In genomic region chrX:40931921-40932320, GRCh38 we compare ENCODE assay signal across 12 cellular contexts.
A peak's percentile ranks its signal among the peaks of the same experiment; 100 is the strongest.
DNase-seq lines count a peak whose midpoint lies in the region; ATAC-seq and TF ChIP-seq lines count a peak whose summit lies in the region.
"Had no signal": no experiment of that assay in that cellular context is flagged by ENCODE, and none has a peak within 500 bp of the region (broad histone marks: within the 10 kb centered on the region; RNA-seq: fewer than 3 reads in every experiment).

No MANE protein-coding gene starts in this region.

- intact Hi-C loops in naive thymus-derived CD4-positive, alpha-beta T cell (cut with micrococcal nuclease) = loop anchor here in 1 of 2 donors (5.0 kb wide), 1 partner anchor 185 kb away; no protein-coding TSS in a partner anchor

- CTCF ChIA-PET in naive thymus-derived CD4-positive, alpha-beta T cell (lab: Charles Lee) = no interaction called here

- no peaks in the 10 kb centered on the region for H3K9me2 ChIP-seq in Karpas-422 (replicated peaks; ENCODE audit: insufficient read depth, low read length)

- H3K27ac Mint-ChIP-seq in T-helper 1 cell treated with Interleukin-12 subunit alpha and Interleukin-12 subunit beta and Interleukin-4 antibody, amounts not matched to agents 30 μg/mL and 1 μg/mL, for 36 hours = peak overlapping the region; percentile 18
- peak overlapping the region in 7 of 9 donors; percentile 29 to 95 (median 67) for H3K27ac Mint-ChIP-seq in naive thymus-derived CD4-positive, alpha-beta T cell
- H3K27ac Mint-ChIP-seq: IgD-negative memory B cell had no signal

- no peaks in the 10 kb centered on the region for H4K20me1 ChIP-seq in Karpas-422 (ENCODE audit: insufficient read depth, low read depth, low read length)

- no peak for TF ChIP-seq CTCF in choroid plexus epithelial cell (conservative IDR thresholded peaks at IDR 0.05; ENCODE audit: low read depth, low read length)

- no peaks in the 10 kb centered on the region for H3K36me3 Mint-ChIP-seq in T-helper 1 cell treated with Interleukin-12 subunit alpha and Interleukin-12 subunit beta and Interleukin-4 antibody, amounts not matched to agents 30 μg/mL and 1 μg/mL, for 36 hours (ENCODE audit: low read depth)
- peaks cover 0 to 9% (median 5%) of the 10 kb centered on the region in 5 donors for H3K36me3 Mint-ChIP-seq in naive thymus-derived CD4-positive, alpha-beta T cell

- no peaks in the 10 kb centered on the region for H3K27me3 ChIP-seq in naive thymus-derived CD4-positive, alpha-beta T cell (ENCODE audit: control insufficient read depth in 2 of 2, insufficient read depth in 2 of 2, low read length in 2 of 2)
- H3K27me3 ChIP-seq in Karpas-422 (ENCODE audit: low read length) = no peaks in the 10 kb centered on the region
- H3K27me3 ChIP-seq: SJCRH30 had no signal

- no peak overlapping the region for H3K4me3 ChIP-seq in Jurkat, Clone E6-1 (ENCODE audit: low read length)
- H3K4me3 ChIP-seq in choroid plexus epithelial cell (ENCODE audit: low read depth, low read length) (no peak overlapping the region), Karpas-422 (ENCODE audit: low read length) (no peak overlapping the region)
- H3K4me3 ChIP-seq in naive thymus-derived CD4-positive, alpha-beta T cell (ENCODE audit: low read length) = no peak overlapping the region
- H3K4me3 ChIP-seq: lung, SJCRH30 had no signal

- POLR2A ChIA-PET in naive thymus-derived CD4-positive, alpha-beta T cell (lab: Charles Lee) = interaction anchor here (1.1 kb wide), 1 partner anchor 154 kb away, joined by 4 read pairs; the partner anchor contains the start of gene USP9X

- H3K36me3 ChIP-seq in naive thymus-derived CD4-positive, alpha-beta T cell (ENCODE audit: control insufficient read depth in 2 of 3, insufficient read depth in 3 of 3, low read length in 3 of 3) = no peaks in the 10 kb centered on the region
- H3K36me3 ChIP-seq in Karpas-422 (ENCODE audit: insufficient read depth, low read length) = no peaks in the 10 kb centered on the region
- H3K36me3 ChIP-seq: SJCRH30 had no signal

- no peak overlapping the region for H3K9ac ChIP-seq in Karpas-422 (ENCODE audit: low read length)

- no peak for DNase-seq in T-helper 1 cell
- DNase-seq in Jurkat, Clone E6-1 (ENCODE audit: low read depth, low spot score) = peak; percentile 22
- DNase-seq in choroid plexus epithelial cell (ENCODE audit: low read depth) = peak; percentile 17
- no peak for DNase-seq in naive thymus-derived CD4-positive, alpha-beta T cell
- no peak for DNase-seq in activated CD8-positive, alpha-beta memory T cell treated with anti-CD3 and anti-CD28 coated beads, Interleukin-2, amount 50 U/mL, for 48 hours
- DNase-seq in Karpas-422 = no peak
- DNase-seq: ACHN had no signal

- no peak overlapping the region for H3K4me3 Mint-ChIP-seq in T-helper 1 cell treated with Interleukin-12 subunit alpha and Interleukin-12 subunit beta and Interleukin-4 antibody, amounts not matched to agents 30 μg/mL and 1 μg/mL, for 36 hours
- peak overlapping the region in 6 of 10 donors; percentile 11 to 51 (median 29) for H3K4me3 Mint-ChIP-seq in naive thymus-derived CD4-positive, alpha-beta T cell
- H3K4me3 Mint-ChIP-seq: IgD-negative memory B cell had no signal

- no peak for ATAC-seq in naive thymus-derived CD4-positive, alpha-beta T cell
- ATAC-seq in GM18907 (IDR thresholded peaks at IDR 0.05; ENCODE audit: unreplicated experiment) = no peak

- peaks cover 15% of the 10 kb centered on the region for H3K4me1 Mint-ChIP-seq in T-helper 1 cell treated with Interleukin-12 subunit alpha and Interleukin-12 subunit beta and Interleukin-4 antibody, amounts not matched to agents 30 μg/mL and 1 μg/mL, for 36 hours (ENCODE audit: low read depth)
- peaks cover 9 to 34% (median 22%) of the 10 kb centered on the region in 7 donors for H3K4me1 Mint-ChIP-seq in naive thymus-derived CD4-positive, alpha-beta T cell

- H3K27me3 Mint-ChIP-seq in T-helper 1 cell treated with Interleukin-12 subunit alpha and Interleukin-12 subunit beta and Interleukin-4 antibody, amounts not matched to agents 30 μg/mL and 1 μg/mL, for 36 hours (ENCODE audit: low read depth) = no peaks in the 10 kb centered on the region
- H3K27me3 Mint-ChIP-seq in naive thymus-derived CD4-positive, alpha-beta T cell = no peaks in the 10 kb centered on the region

- no peak overlapping the region for H3K4me2 ChIP-seq in Karpas-422 (ENCODE audit: low read depth, low read length, poor library complexity, severe bottlenecking)

- H2AFZ ChIP-seq in Karpas-422 (ENCODE audit: low read length) = no peak overlapping the region

- H3K9me3 Mint-ChIP-seq in T-helper 1 cell treated with Interleukin-12 subunit alpha and Interleukin-12 subunit beta and Interleukin-4 antibody, amounts not matched to agents 30 μg/mL and 1 μg/mL, for 36 hours = peaks cover 14% of the 10 kb centered on the region
- H3K9me3 Mint-ChIP-seq in naive thymus-derived CD4-positive, alpha-beta T cell = peaks cover 0 to 19% (median 15%) of the 10 kb centered on the region in 11 donors

- H3K79me2 ChIP-seq in Karpas-422 (ENCODE audit: low read length) = no peaks in the 10 kb centered on the region

- H3K27ac ChIP-seq in naive thymus-derived CD4-positive, alpha-beta T cell (ENCODE audit: low read depth, low read length) = no peak overlapping the region
- H3K27ac ChIP-seq in Karpas-422 (ENCODE audit: low read length) = no peak overlapping the region
- H3K27ac ChIP-seq: SJCRH30 had no signal

- no peaks in the 10 kb centered on the region for H3K9me3 ChIP-seq in naive thymus-derived CD4-positive, alpha-beta T cell (ENCODE audit: control insufficient read depth in 2 of 3, low read length in 3 of 3)
- no peaks in the 10 kb centered on the region for H3K9me3 ChIP-seq in Karpas-422 (ENCODE audit: low read length)
- H3K9me3 ChIP-seq: SJCRH30 had no signal

- H3K4me1 ChIP-seq in naive thymus-derived CD4-positive, alpha-beta T cell (ENCODE audit: control insufficient read depth in 2 of 2, insufficient read depth in 2 of 2, low read length in 2 of 2) = peaks cover 0 to 10% of the 10 kb centered on the region in 2 donors
- H3K4me1 ChIP-seq in Karpas-422 (ENCODE audit: low read length) = peaks cover 6% of the 10 kb centered on the region

Comparison
In these comparisons a context has a peak if more than half of its experiments do, and no peak if none do; other contexts are left out.
1. DNase-seq: peak in Jurkat, Clone E6-1 (single experiment) and choroid plexus epithelial cell (single experiment); none in T-helper 1 cell (0 of 5), naive thymus-derived CD4-positive, alpha-beta T cell (0 of 9), activated CD8-positive, alpha-beta memory T cell treated with anti-CD3 and anti-CD28 coated beads, Interleukin-2, amount 50 U/mL, for 48 hours (single experiment) and Karpas-422 (single experiment).